ENCODE assay signal across 8 cellular contexts in genomic region chr14:61470261-61470953, GRCh38.
DNase-seq lines count a peak whose midpoint lies in the region; ATAC-seq and TF ChIP-seq lines count a peak whose summit lies in the region.

No MANE protein-coding gene starts in this region.

- no peak overlapping the region for H3K4me3 ChIP-seq in suprapubic skin
- no peak overlapping the region for H3K4me3 ChIP-seq in mucosa of descending colon

- H3K36me3 ChIP-seq in suprapubic skin, result no peaks in the 10 kb centered on the region
- no peaks in the 10 kb centered on the region for H3K36me3 ChIP-seq in mucosa of descending colon (ENCODE audit: low read depth)

- intact Hi-C loops in mucosa of descending colon (cut with DNase I, micrococcal nuclease), result no loop called here

- H3K4me1 Mint-ChIP-seq in activated naive CD8-positive, alpha-beta T cell treated with anti-CD3 and anti-CD28 coated beads, Interleukin-2, amount 10 ng/mL, durations not matched to agents 7 days and 5 days, result peaks cover 76% of the 10 kb centered on the region

- H3K27me3 ChIP-seq in suprapubic skin, result no peaks in the 10 kb centered on the region

- 26% methylated on average over 12 of the region's 13 CpGs for WGBS in suprapubic skin

- TF ChIP-seq EP300 in suprapubic skin (IDR thresholded peaks at IDR 0.05), result no peak

- H3K27me3 Mint-ChIP-seq in activated naive CD8-positive, alpha-beta T cell treated with anti-CD3 and anti-CD28 coated beads, Interleukin-2, amount 10 ng/mL, durations not matched to agents 7 days and 5 days, result no peaks in the 10 kb centered on the region

- DNase-seq in ELF-1 (ENCODE audit: low read depth, low spot score) (peak; percentile 82), NCI-H1092 treated with DMSO at 0.1 percent for 48 hours (lab: John Stamatoyannopoulos, UW) (peak; percentile 83), iPS-NIHi11 (ENCODE audit: low spot score) (peak; percentile 37), suprapubic skin (ENCODE audit: low spot score in 2 of 2) (no peak), DMS114 treated with DMSO at 0.1 percent for 48 hours (lab: John Stamatoyannopoulos, UW; ENCODE audit: unreplicated experiment) (no peak), mucosa of descending colon (no peak)
- DNase-seq in activated naive CD8-positive, alpha-beta T cell treated with anti-CD3 and anti-CD28 coated beads, Interleukin-2, amount 10 ng/mL, durations not matched to agents 7 days and 5 days, result no peak

- peak overlapping the region; percentile 91 for H3K27ac Mint-ChIP-seq in activated naive CD8-positive, alpha-beta T cell treated with anti-CD3 and anti-CD28 coated beads, Interleukin-2, amount 10 ng/mL, durations not matched to agents 7 days and 5 days

- ATAC-seq in activated naive CD8-positive, alpha-beta T cell treated with anti-CD3 and anti-CD28 coated beads, Interleukin-2, amount 10 ng/mL, durations not matched to agents 7 days and 5 days (ENCODE audit: low read depth), result no peak
- no peak for ATAC-seq in GM19351 (IDR thresholded peaks at IDR 0.05; ENCODE audit: unreplicated experiment)
- ATAC-seq in mucosa of descending colon, result no peak

- no peak for TF ChIP-seq POLR2A in suprapubic skin (IDR thresholded peaks at IDR 0.05)

- H3K9me3 ChIP-seq in suprapubic skin (no peaks in the 10 kb centered on the region), mucosa of descending colon (no peaks in the 10 kb centered on the region)

- H3K4me3 Mint-ChIP-seq in activated naive CD8-positive, alpha-beta T cell treated with anti-CD3 and anti-CD28 coated beads, Interleukin-2, amount 10 ng/mL, durations not matched to agents 7 days and 5 days, result peak overlapping the region; percentile 90

- H3K9me3 Mint-ChIP-seq in activated naive CD8-positive, alpha-beta T cell treated with anti-CD3 and anti-CD28 coated beads, Interleukin-2, amount 10 ng/mL, durations not matched to agents 7 days and 5 days, result no peaks in the 10 kb centered on the region

- TF ChIP-seq CTCF in suprapubic skin (IDR thresholded peaks at IDR 0.05) (no peak), mucosa of descending colon (IDR thresholded peaks at IDR 0.05) (no peak)

- POLR2A ChIA-PET in activated naive CD8-positive, alpha-beta T cell treated with anti-CD3 and anti-CD28 coated beads, Interleukin-2, amount 10 ng/mL, durations not matched to agents 7 days and 5 days (lab: Charles Lee), result interaction anchor here (1.3 kb wide), 1 partner anchor 225 kb away, joined by 4 read pairs; the partner anchor contains the start of gene HIF1A

- H3K27ac ChIP-seq in suprapubic skin, result peak overlapping the region; percentile 36

- H3K36me3 Mint-ChIP-seq in activated naive CD8-positive, alpha-beta T cell treated with anti-CD3 and anti-CD28 coated beads, Interleukin-2, amount 10 ng/mL, durations not matched to agents 7 days and 5 days, result peaks cover 30% of the 10 kb centered on the region

- peaks cover 67% of the 10 kb centered on the region for H3K4me1 ChIP-seq in suprapubic skin
- H3K4me1 ChIP-seq in mucosa of descending colon (ENCODE audit: low read depth), result peaks cover 9% of the 10 kb centered on the region

Comparison
In these comparisons a context has a peak if more than half of its experiments do, and no peak if none do; other contexts are left out.
1. DNase-seq: peak in ELF-1 (single experiment), NCI-H1092 treated with DMSO at 0.1 percent for 48 hours (single experiment) and iPS-NIHi11 (single experiment); none in activated naive CD8-positive, alpha-beta T cell treated with anti-CD3 and anti-CD28 coated beads, Interleukin-2, amount 10 ng/mL, durations not matched to agents 7 days and 5 days (single experiment), suprapubic skin (0 of 2), DMS114 treated with DMSO at 0.1 percent for 48 hours (single experiment) and mucosa of descending colon (0 of 3).